18 cellular contexts compared by ENCODE assay signal in the genomic region with DNA sequence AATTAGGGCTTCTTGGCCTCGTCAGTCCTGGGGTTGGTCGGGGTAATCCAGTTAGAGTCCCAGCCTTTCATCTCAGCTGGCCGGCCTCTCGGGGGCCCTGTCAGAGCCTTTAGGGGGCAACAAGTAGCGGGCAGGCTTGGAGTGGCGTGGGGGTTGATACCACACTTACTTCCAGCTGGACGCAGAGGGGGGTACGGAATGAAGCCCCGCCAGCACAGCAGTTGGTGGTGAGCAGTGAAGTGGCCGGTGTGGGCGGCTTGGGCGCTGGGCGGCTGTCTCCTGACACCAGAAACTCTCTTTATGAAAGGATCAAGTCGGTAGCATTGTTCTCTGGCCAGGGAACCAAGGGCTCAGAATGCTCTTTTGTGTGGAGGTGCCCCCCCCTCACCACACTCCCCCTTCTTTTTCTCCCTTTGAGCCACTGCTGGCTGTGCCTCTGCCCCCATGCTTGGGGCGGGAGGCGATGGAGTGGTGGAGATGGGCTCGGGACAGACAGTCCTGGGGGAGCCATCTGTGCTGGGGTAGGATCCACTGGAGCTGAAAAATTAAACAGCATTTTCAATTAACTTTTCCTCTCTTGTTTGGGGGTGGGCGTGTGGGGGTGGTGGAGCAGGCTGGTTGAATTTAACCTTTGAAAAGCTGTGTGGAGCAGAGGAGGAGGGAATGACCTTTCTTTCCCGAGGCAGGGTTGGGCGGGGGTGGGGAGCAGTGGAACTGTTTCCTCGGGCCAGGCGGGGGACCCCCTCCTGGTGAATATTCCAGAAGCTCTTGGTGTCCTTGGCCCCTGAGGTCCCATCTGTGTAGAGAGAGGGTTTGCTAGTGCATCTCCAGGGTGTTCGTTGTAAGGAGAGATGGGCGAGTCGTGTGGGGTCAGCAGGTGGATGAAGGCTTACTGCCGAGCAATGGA.
DNase-seq lines count a peak whose midpoint lies in the region; ATAC-seq and TF ChIP-seq lines count a peak whose summit lies in the region.
"Had no signal": no experiment of that assay in that cellular context is flagged by ENCODE, and none has a peak within 500 bp of the region (broad histone marks: within the 10 kb centered on the region; RNA-seq: fewer than 3 reads in every experiment).

No MANE protein-coding gene starts in this region.

- no peak for TF ChIP-seq EP300 in stomach (IDR thresholded peaks at IDR 0.05)

- H3K27ac ChIP-seq in aorta (ENCODE audit: low read depth in 1 of 2, low read length in 2 of 2) (no peak overlapping the region), stomach (no peak overlapping the region)
- H3K27ac ChIP-seq: A549, HL-60, psoas muscle had no signal

- TF ChIP-seq POLR2A in stomach (IDR thresholded peaks at IDR 0.05) = no peak

- ATAC-seq in aorta (ENCODE audit: low FRiP score) (peak; percentile 23), HG02970 (IDR thresholded peaks at IDR 0.05; ENCODE audit: low FRiP score, unreplicated experiment) (no peak)
- ATAC-seq: A549; activated CD4-positive, alpha-beta T cell treated with anti-CD3 and anti-CD28 coated beads for 36 hours; naive thymus-derived CD4-positive, alpha-beta T cell; psoas muscle had no signal

- intact Hi-C loops in aorta (cut with DNase I) (no loop called here), stomach (cut with DNase I; ENCODE audit: low total_unique reads) (no loop called here)

- TF ChIP-seq CTCF in stomach (IDR thresholded peaks at IDR 0.05) = no peak

- H3K27me3 ChIP-seq in aorta (ENCODE audit: control insufficient read depth in 1 of 2, insufficient read depth in 2 of 2, low read length in 1 of 2) (no peaks in the 10 kb centered on the region), stomach (peaks cover 0 to 38% (median 14%) of the 10 kb centered on the region in 3 donors)

- H3K36me3 ChIP-seq in aorta (ENCODE audit: control insufficient read depth in 1 of 2, insufficient read depth in 2 of 2, low read length in 1 of 2) = no peaks in the 10 kb centered on the region
- H3K36me3 ChIP-seq in stomach = no peaks in the 10 kb centered on the region

- H3K4me1 ChIP-seq in aorta (ENCODE audit: control insufficient read depth in 1 of 2, insufficient read depth in 2 of 2, low read length in 2 of 2) (no peaks in the 10 kb centered on the region), stomach (peaks cover 0 to 2% (median 0%) of the 10 kb centered on the region in 4 donors)
- H3K4me1 ChIP-seq: A549, psoas muscle had no signal

- peak; percentile 62 for DNase-seq in NCI-H82 (lab: John Stamatoyannopoulos, UW)
- DNase-seq in NCI-H82 treated with DMSO at 0.1 percent for 48 hours (lab: John Stamatoyannopoulos, UW; ENCODE audit: unreplicated experiment) = no peak
- peak; percentile 99 for DNase-seq in globus pallidus (ENCODE audit: low spot score)
- peak; percentile 64 for DNase-seq in middle frontal gyrus (ENCODE audit: extremely low spot score, low spot score)
- DNase-seq in aorta = no peak
- DNase-seq in cerebellar cortex (ENCODE audit: low spot score) = no peak
- no peak for DNase-seq in stomach
- DNase-seq: activated CD4-positive, alpha-beta T cell treated with anti-CD3 and anti-CD28 coated beads for 36 hours; activated naive CD8-positive, alpha-beta T cell treated with anti-CD3 and anti-CD28 coated beads, Interleukin-2, amount 10 ng/mL, durations not matched to agents 7 days and 5 days; foreskin melanocyte; naive thymus-derived CD4-positive, alpha-beta T cell; NCI-H187 treated with DMSO at 0.1 percent for 48 hours; psoas muscle; stimulated activated CD4-positive, alpha-beta T cell treated with anti-CD3 and anti-CD28 coated beads, Interleukin-4, amount 100 ng/mL, for 1 hour had no signal

- H3K4me3 ChIP-seq in aorta (ENCODE audit: low read length in 2 of 2) = no peak overlapping the region
- no peak overlapping the region for H3K4me3 ChIP-seq in stomach
- H3K4me3 ChIP-seq: A549, psoas muscle, smooth muscle cell had no signal

- WGBS in aorta, 2 donors = 42 to 49% methylated on average over 24 to 26 of the region's 26 CpGs
- 55 to 72% (median 62%) methylated on average over 24 to 26 of the region's 26 CpGs for WGBS in stomach, 5 donors

- H3K9me3 ChIP-seq in aorta (ENCODE audit: control insufficient read depth, low read length) (no peaks in the 10 kb centered on the region), stomach (no peaks in the 10 kb centered on the region)
- H3K9me3 ChIP-seq: A549, psoas muscle had no signal

Comparison
In these comparisons a context has a peak if more than half of its experiments do, and no peak if none do; other contexts are left out.
1. DNase-seq: peak in NCI-H82 (single experiment), globus pallidus (single experiment) and middle frontal gyrus (single experiment); none in NCI-H82 treated with DMSO at 0.1 percent for 48 hours (single experiment), aorta (0 of 2), cerebellar cortex (single experiment) and stomach (single experiment).